19 cellular contexts compared by ENCODE assay signal in the genomic region with DNA sequence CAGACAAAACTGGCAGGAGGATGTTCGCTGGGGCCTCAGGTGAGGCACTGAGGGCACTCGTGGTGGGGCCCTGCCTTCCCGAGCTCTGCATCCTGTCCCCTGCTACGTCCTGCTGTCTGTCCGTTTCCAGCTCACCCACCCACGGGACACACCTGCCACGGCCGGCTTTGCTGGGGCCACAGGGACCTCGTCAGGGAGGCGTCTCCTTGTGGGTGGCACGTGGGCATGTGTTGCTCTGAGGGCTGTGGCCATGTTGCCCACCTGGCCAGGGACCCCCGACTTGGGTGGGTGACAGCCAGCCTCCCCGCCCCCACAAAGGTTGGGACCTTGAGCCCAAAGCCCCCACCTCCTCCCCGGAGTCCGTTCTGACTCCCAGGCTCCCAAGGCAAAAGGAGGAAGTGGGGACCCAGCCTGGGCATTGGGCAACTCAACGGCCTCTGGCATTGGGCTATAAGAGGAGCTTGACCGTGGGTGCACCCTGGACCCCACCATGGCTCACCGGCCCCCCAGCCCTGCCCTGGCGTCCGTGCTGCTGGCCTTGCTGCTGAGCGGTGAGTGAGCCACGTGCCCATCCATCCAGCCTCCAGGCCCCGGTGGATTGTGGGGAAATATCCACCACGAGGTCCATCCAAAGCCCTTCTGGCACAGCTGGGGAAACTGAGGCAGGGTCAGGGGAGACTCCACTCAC. TPM values are rescaled to one million over a fixed set of nuclear protein-coding genes. Genes with fewer than 3 reads are reported as not detected.
A peak's percentile ranks its signal among the peaks of the same experiment; 100 is the strongest.
DNase-seq lines count a peak whose midpoint lies in the region; TF ChIP-seq lines count a peak whose summit lies in the region.
"Had no signal": no experiment of that assay in that cellular context is flagged by ENCODE, and none has a peak within 500 bp of the region (broad histone marks: within the 10 kb centered on the region; RNA-seq: fewer than 3 reads in every experiment).

Gene PRTN3, plus strand, starts transcription at position 481 of the 688 bp plus-strand sequence. Its CDS starts 10 bp downstream, at position 491.

- no peaks in the 10 kb centered on the region for H4K20me1 ChIP-seq in SK-N-SH (ENCODE audit: insufficient read depth)

- H3K4me3 ChIP-seq in HEK293 (ENCODE audit: low read depth, low read length) (no peak within 1 kb of the TSS), SK-N-SH (ENCODE audit: low read depth in 2 of 2, low read length in 1 of 2) (no peak within 1 kb of the TSS)
- H3K4me3 ChIP-seq: cardiac muscle cell, mucosa of descending colon, PC-9, thoracic aorta had no signal

- H3K9me3 Mint-ChIP-seq in CD14-positive monocyte (peaks cover 0 to 17% (median 3%) of the 10 kb centered on the region in 7 donors), nephron progenitor cell (no peaks in the 10 kb centered on the region)

- no peak within 1 kb of the TSS for H2AFZ ChIP-seq in SK-N-SH (ENCODE audit: low read depth)
- H2AFZ ChIP-seq: PC-9 had no signal

- no peak for TF ChIP-seq EP300 in SK-N-SH (IDR thresholded peaks at IDR 0.05; ENCODE audit: borderline replicate concordance in 1 of 2, low read depth in 1 of 2, low read length in 1 of 2)

- POLR2A ChIA-PET in HEK293 (lab: Yijun Ruan, JAX) = no interaction called here
- POLR2A ChIA-PET in SK-N-SH (lab: Yijun Ruan, JAX) = no interaction called here

- H3K9me2 ChIP-seq in SK-N-SH = no peaks in the 10 kb centered on the region

- H3K4me1 Mint-ChIP-seq in CD14-positive monocyte = peaks cover 65% of the 10 kb centered on the region
- peaks cover 19% of the 10 kb centered on the region for H3K4me1 Mint-ChIP-seq in nephron progenitor cell

- H3K27ac ChIP-seq in HEK293 (ENCODE audit: extremely low read depth, low read depth, low read length) (no peak within 1 kb of the TSS), SK-N-SH (ENCODE audit: low read depth in 2 of 2, low read length in 1 of 2) (no peak within 1 kb of the TSS)
- H3K27ac ChIP-seq: cardiac muscle cell, PC-9, thoracic aorta had no signal

- H3K27ac Mint-ChIP-seq in CD14-positive monocyte (peak within 1 kb of the TSS in 3 of 7 donors; percentile 23 to 56 (median 46)), nephron progenitor cell (no peak within 1 kb of the TSS)

- peaks cover 41 to 53% (median 50%) of the 10 kb centered on the region in 3 donors for H3K27me3 Mint-ChIP-seq in CD14-positive monocyte (ENCODE audit: low read depth in 3 of 3)
- peaks cover 40% of the 10 kb centered on the region for H3K27me3 Mint-ChIP-seq in nephron progenitor cell (ENCODE audit: low read depth, poor library complexity)

- intact Hi-C loops in CD14-positive monocyte (cut with micrococcal nuclease) = no loop called here

- H3K4me3 Mint-ChIP-seq in CD14-positive monocyte (peak within 1 kb of the TSS in 1 of 2 donors; percentile 59), nephron progenitor cell (peak within 1 kb of the TSS; percentile 45)

- peaks cover 65% of the 10 kb centered on the region for H3K27me3 ChIP-seq in SK-N-SH (ENCODE audit: insufficient read depth)

- H3K36me3 ChIP-seq in HEK293 (ENCODE audit: control insufficient read depth in 2 of 2, insufficient read depth in 1 of 2, low read length in 2 of 2) (no peaks in the 10 kb centered on the region), SK-N-SH (replicated peaks in 1 of 2; ENCODE audit: control insufficient read depth in 1 of 2, insufficient read depth in 2 of 2, low read length in 1 of 2) (no peaks in the 10 kb centered on the region)
- H3K36me3 ChIP-seq: cardiac muscle cell, thoracic aorta had no signal

- H3K9me3 ChIP-seq in HEK293 (ENCODE audit: control insufficient read depth, insufficient read depth, low read depth, low read length) (no peaks in the 10 kb centered on the region), SK-N-SH (no peaks in the 10 kb centered on the region)
- H3K9me3 ChIP-seq: mucosa of descending colon, thoracic aorta had no signal

- 39% methylated on average over 19 of the region's 24 CpGs for whole genome bisulfite sequencing in SK-N-SH (ENCODE audit: low lambda C conversion rate)

- no peaks in the 10 kb centered on the region for H3K79me2 ChIP-seq in SK-N-SH (ENCODE audit: insufficient read depth)

- CTCF ChIA-PET in HEK293 (lab: Yijun Ruan, JAX) (interaction anchor here (0.7 kb wide), 2 partner anchors 13 to 41 kb away, joined by 3 read pairs; no protein-coding TSS in a partner anchor), SK-N-SH (lab: Yijun Ruan, JAX) (interaction anchor here (0.7 to 2.6 kb wide), 4 partner anchors 10 to 71 kb away, joined by 3 to 8 read pairs (median 6); no protein-coding TSS in a partner anchor)

- no peak for TF ChIP-seq CTCF in CD14-positive monocyte (IDR thresholded peaks at IDR 0.05)
- TF ChIP-seq CTCF in HEK293 (tag by site-specific recombination; IDR thresholded peaks at IDR 0.05) = no peak
- no peak for TF ChIP-seq CTCF in nephron progenitor cell (IDR thresholded peaks at IDR 0.05)
- no peak for TF ChIP-seq CTCF in SK-N-SH (IDR thresholded peaks at IDR 0.05)

- H3K36me3 Mint-ChIP-seq in CD14-positive monocyte (peaks cover 0 to 8% of the 10 kb centered on the region in 2 donors), nephron progenitor cell (ENCODE audit: low read depth) (no peaks in the 10 kb centered on the region)

- DNase-seq in CD14-positive monocyte (ENCODE audit: low spot score) = peak; percentile 77
- DNase-seq in SKM-1 treated with dmso at 0.1 percent for 144 hours (lab: John Stamatoyannopoulos, UW; ENCODE audit: unreplicated experiment) = peak; percentile 82
- no peak for DNase-seq in nephron progenitor cell
- DNase-seq in SK-N-SH = no peak
- DNase-seq in COLO829 (ENCODE audit: low spot score) = no peak
- DNase-seq in hypothalamus (lab: John Stamatoyannopoulos, UW) = no peak
- DNase-seq: activated CD4-positive, alpha-beta T cell treated with anti-CD3 and anti-CD28 coated beads for 48 hours; activated CD8-positive, alpha-beta memory T cell treated with anti-CD3 and anti-CD28 coated beads, Interleukin-2, amount 50 U/mL, for 4 hours; activated effector memory CD4-positive, alpha-beta T cell treated with Interleukin-2 at 50 U/mL for 16 hours; foreskin melanocyte; left cardiac atrium; mucosa of descending colon; NCI-H1436; NCI-H2171; NCI-H526 treated with DMSO at 0.1 percent for 48 hours; PC-9 had no signal

- H3F3A ChIP-seq in SK-N-SH (replicated peaks; ENCODE audit: insufficient read depth) = peaks cover 5% of the 10 kb centered on the region

- no peak for TF ChIP-seq RAD21 in SK-N-SH (IDR thresholded peaks at IDR 0.05; ENCODE audit: low read length)

- H3K4me2 ChIP-seq in SK-N-SH = no peak within 1 kb of the TSS
- H3K4me2 ChIP-seq: PC-9 had no signal

- H3K4me1 ChIP-seq in HEK293 (ENCODE audit: control insufficient read depth, insufficient read depth, low read length) (no peaks in the 10 kb centered on the region; the same call in 1 of the 2 replicates), SK-N-SH (ENCODE audit: control insufficient read depth in 1 of 2, insufficient read depth in 2 of 2, low read depth in 1 of 2, low read length in 1 of 2) (no peaks in the 10 kb centered on the region; a peak in 1 of 4 replicates)

- H3K9ac ChIP-seq in SK-N-SH = no peak within 1 kb of the TSS

TF ChIP-seq in HEK293, 187 proteins besides CTCF, POLR2A, EP300 and RAD21 (continues in another document):
- TF ChIP-seq, protein P1, sequence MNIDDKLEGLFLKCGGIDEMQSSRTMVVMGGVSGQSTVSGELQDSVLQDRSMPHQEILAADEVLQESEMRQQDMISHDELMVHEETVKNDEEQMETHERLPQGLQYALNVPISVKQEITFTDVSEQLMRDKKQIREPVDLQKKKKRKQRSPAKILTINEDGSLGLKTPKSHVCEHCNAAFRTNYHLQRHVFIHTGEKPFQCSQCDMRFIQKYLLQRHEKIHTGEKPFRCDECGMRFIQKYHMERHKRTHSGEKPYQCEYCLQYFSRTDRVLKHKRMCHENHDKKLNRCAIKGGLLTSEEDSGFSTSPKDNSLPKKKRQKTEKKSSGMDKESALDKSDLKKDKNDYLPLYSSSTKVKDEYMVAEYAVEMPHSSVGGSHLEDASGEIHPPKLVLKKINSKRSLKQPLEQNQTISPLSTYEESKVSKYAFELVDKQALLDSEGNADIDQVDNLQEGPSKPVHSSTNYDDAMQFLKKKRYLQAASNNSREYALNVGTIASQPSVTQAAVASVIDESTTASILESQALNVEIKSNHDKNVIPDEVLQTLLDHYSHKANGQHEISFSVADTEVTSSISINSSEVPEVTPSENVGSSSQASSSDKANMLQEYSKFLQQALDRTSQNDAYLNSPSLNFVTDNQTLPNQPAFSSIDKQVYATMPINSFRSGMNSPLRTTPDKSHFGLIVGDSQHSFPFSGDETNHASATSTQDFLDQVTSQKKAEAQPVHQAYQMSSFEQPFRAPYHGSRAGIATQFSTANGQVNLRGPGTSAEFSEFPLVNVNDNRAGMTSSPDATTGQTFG (tag by site-specific recombination; IDR thresholded peaks at IDR 0.05; ENCODE audit: borderline replicate concordance) = no peak

TF ChIP-seq in SK-N-SH, 30 proteins besides CTCF, POLR2A, EP300 and RAD21:
- TF ChIP-seq, protein P2, sequence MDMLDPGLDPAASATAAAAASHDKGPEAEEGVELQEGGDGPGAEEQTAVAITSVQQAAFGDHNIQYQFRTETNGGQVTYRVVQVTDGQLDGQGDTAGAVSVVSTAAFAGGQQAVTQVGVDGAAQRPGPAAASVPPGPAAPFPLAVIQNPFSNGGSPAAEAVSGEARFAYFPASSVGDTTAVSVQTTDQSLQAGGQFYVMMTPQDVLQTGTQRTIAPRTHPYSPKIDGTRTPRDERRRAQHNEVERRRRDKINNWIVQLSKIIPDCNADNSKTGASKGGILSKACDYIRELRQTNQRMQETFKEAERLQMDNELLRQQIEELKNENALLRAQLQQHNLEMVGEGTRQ (IDR thresholded peaks at IDR 0.05; ENCODE audit: borderline replicate concordance, low read depth, low read length) = no peak
- TF ChIP-seq FOXM1 (IDR thresholded peaks at IDR 0.05; ENCODE audit: low read depth) = no peak
- TF ChIP-seq FOSL2 (IDR thresholded peaks at IDR 0.05; ENCODE audit: borderline replicate concordance, low read depth) = no peak

RNA-seq across cellular contexts. Expression of gene PRTN3, which starts in this region (rescaled TPM):
- polyA plus RNA-seq in CD14-positive monocyte = not detected
- polyA plus RNA-seq in SK-N-SH (2012; rRNA removed) = not detected in 2 replicates
- not detected in 2 replicates for polyA plus RNA-seq in SK-N-SH (2012; cell fraction: cytosol; rRNA removed)
- polyA plus RNA-seq in SK-N-SH (2012; cell fraction: nucleus; rRNA removed) = not detected in 2 replicates

Comparison
In these comparisons a context has a peak if more than half of its experiments do, and no peak if none do; other contexts are left out.
1. Peak in DNase-seq in CD14-positive monocyte; RNA of the gene not detected or under 1 TPM.